In genomic region chrX:29922607-29923006, GRCh38 we compare ENCODE assay signal across 28 cellular contexts.
"Had no signal": no experiment of that assay in that cellular context is flagged by ENCODE, and none has a peak within 500 bp of the region (broad histone marks: within the 10 kb centered on the region; RNA-seq: fewer than 3 reads in every experiment).

No MANE protein-coding gene starts in this region.

- H3K4me3 ChIP-seq: coronary artery, dorsolateral prefrontal cortex, esophagus muscularis mucosa, gastrocnemius medialis, heart right ventricle, hepatocyte, left ventricle myocardium inferior, lower lobe of right lung, mucosa of descending colon had no signal

- H3K4me3 Mint-ChIP-seq: immature natural killer cell; mesothelial cell of epicardium; naive B cell; naive thymus-derived CD8-positive, alpha-beta T cell had no signal

- H3K4me2 ChIP-seq: hepatocyte had no signal

- FAIRE-seq: colon, endothelial cell of umbilical vein, kidney had no signal

- H3K27ac ChIP-seq: coronary artery, dorsolateral prefrontal cortex, esophagus muscularis mucosa, gastrocnemius medialis, heart right ventricle, hepatocyte, left ventricle myocardium inferior, lower lobe of right lung had no signal

- DNase-seq: dermis blood vessel endothelial cell; dorsolateral prefrontal cortex; effector CD4-positive, alpha-beta T cell; effector memory CD4-positive, alpha-beta T cell; foreskin melanocyte; gastrocnemius medialis; glutamatergic neuron; head of caudate nucleus; heart right ventricle; hypothalamus; immature natural killer cell; islet precursor cell; kidney; kidney glomerular epithelial cell; left colon; left ventricle myocardium inferior; lower lobe of right lung; mesenchymal stem cell; mucosa of descending colon; naive B cell; naive thymus-derived CD8-positive, alpha-beta T cell had no signal

- H3K27ac Mint-ChIP-seq: immature natural killer cell; mesothelial cell of epicardium; naive B cell; naive thymus-derived CD8-positive, alpha-beta T cell had no signal

- H3K4me1 ChIP-seq: esophagus muscularis mucosa, gastrocnemius medialis, heart right ventricle, lower lobe of right lung had no signal

- H3K9me3 Mint-ChIP-seq: mesothelial cell of epicardium had no signal

- ATAC-seq: gastrocnemius medialis; heart right ventricle; left colon; left lobe of liver; lower lobe of right lung; mucosa of descending colon; naive thymus-derived CD8-positive, alpha-beta T cell had no signal

- H3K36me3 ChIP-seq: esophagus muscularis mucosa, gastrocnemius medialis, heart right ventricle, left ventricle myocardium inferior, lower lobe of right lung had no signal

- H3K4me1 Mint-ChIP-seq: immature natural killer cell; naive B cell; naive thymus-derived CD8-positive, alpha-beta T cell had no signal

- H2AFZ ChIP-seq: hepatocyte had no signal

- H3K79me2 ChIP-seq: hepatocyte had no signal

- H3K27me3 ChIP-seq: esophagus muscularis mucosa, gastrocnemius medialis, heart right ventricle, hepatocyte had no signal

- H3K27me3 Mint-ChIP-seq: naive B cell; naive thymus-derived CD8-positive, alpha-beta T cell had no signal

- H3K36me3 Mint-ChIP-seq: immature natural killer cell; mesothelial cell of epicardium; naive B cell; naive thymus-derived CD8-positive, alpha-beta T cell had no signal

- H3K9me3 ChIP-seq: esophagus muscularis mucosa, gastrocnemius medialis, heart right ventricle, left ventricle myocardium inferior, lower lobe of right lung, mucosa of descending colon had no signal
